1 cellular context compared by ENCODE assay signal in genomic region chr2:96470636-96471035, GRCh38.
A peak's percentile ranks its signal among the peaks of the same experiment; 100 is the strongest.
TF ChIP-seq lines count a peak whose summit lies in the region.

No MANE protein-coding gene starts in this region.

TF ChIP-seq in H1, 55 proteins besides CTCF, POLR2A, EP300 and RAD21 (continued from another document):
- TF ChIP-seq RFX5 (IDR thresholded peaks at IDR 0.05; ENCODE audit: borderline replicate concordance, low read depth, low read length), result peak; percentile 60; the same call in 1 of the 2 replicates
- TF ChIP-seq JUND (IDR thresholded peaks at IDR 0.05; ENCODE audit: low read length), result no peak
- peak; percentile 58 for TF ChIP-seq CREB1 (IDR thresholded peaks at IDR 0.05)
- TF ChIP-seq KDM1A (IDR thresholded peaks at IDR 0.05; ENCODE audit: borderline replicate concordance, low read length), result no peak
- TF ChIP-seq CTBP2 (IDR thresholded peaks at IDR 0.05; ENCODE audit: borderline replicate concordance, insufficient read depth, insufficient read length, low read length), result peak; percentile 81
- no peak for TF ChIP-seq NRF1 (IDR thresholded peaks at IDR 0.05; ENCODE audit: low read depth, low read length)
- TF ChIP-seq ATF3 (IDR thresholded peaks at IDR 0.05; ENCODE audit: insufficient read depth, low read depth, low read length), result 0 out of 2 replicates have a peak, but pooled peaks have one; percentile 4
- TF ChIP-seq GABPA (IDR thresholded peaks at IDR 0.05; ENCODE audit: borderline replicate concordance, insufficient read depth, low read length), result 0 out of 2 replicates have a peak, but pooled peaks have one; percentile 47
- TF ChIP-seq ATF2 (IDR thresholded peaks at IDR 0.05; ENCODE audit: low read length), result no peak
- no peak for TF ChIP-seq PHF8 (conservative IDR thresholded peaks at IDR 0.05; ENCODE audit: low read depth, low read length)
- TF ChIP-seq SUZ12 (IDR thresholded peaks at IDR 0.05; ENCODE audit: low read length), result no peak
- no peak for TF ChIP-seq SP1 (IDR thresholded peaks at IDR 0.05; ENCODE audit: low read depth, low read length)
- no peak for TF ChIP-seq JUN (IDR thresholded peaks at IDR 0.05; ENCODE audit: low read depth, low read length)
- no peak for TF ChIP-seq TEAD4 (IDR thresholded peaks at IDR 0.05; ENCODE audit: low read depth, low read length)
- no peak for TF ChIP-seq CHD2 (IDR thresholded peaks at IDR 0.05; ENCODE audit: low read length)
